In genomic region chr5:60510049-60510448, GRCh38 we compare ENCODE assay signal across 20 cellular contexts.
DNase-seq lines count a peak whose midpoint lies in the region; ATAC-seq and TF ChIP-seq lines count a peak whose summit lies in the region.
"Had no signal": no experiment of that assay in that cellular context is flagged by ENCODE, and none has a peak within 500 bp of the region (broad histone marks: within the 10 kb centered on the region; RNA-seq: fewer than 3 reads in every experiment).

No MANE protein-coding gene starts in this region.

- no peaks in the 10 kb centered on the region for H3K79me1 ChIP-seq in H9 (ENCODE audit: insufficient read depth, low read depth, low read length, poor library complexity, severe bottlenecking)

- H4K91ac ChIP-seq in H9 (ENCODE audit: insufficient read length, low read depth, low read length), result no peak overlapping the region

- no peak for TF ChIP-seq EP300 in transverse colon (IDR thresholded peaks at IDR 0.05; ENCODE audit: low read depth)

- H3K27ac ChIP-seq in H9 (ENCODE audit: insufficient read length, low read depth, low read length), result no peak overlapping the region
- peak overlapping the region; percentile 82 for H3K27ac ChIP-seq in SJCRH30
- H3K27ac ChIP-seq in transverse colon, result peak overlapping the region in 3 of 4 donors; percentile 36 to 47 (median 43)
- H3K27ac ChIP-seq: KMS-11 had no signal

- H3K4me1 ChIP-seq in H9 (ENCODE audit: insufficient read depth, low read length), result no peaks in the 10 kb centered on the region
- H3K4me1 ChIP-seq in SJCRH30, result peaks cover 31% of the 10 kb centered on the region
- H3K4me1 ChIP-seq in transverse colon, result no peaks in the 10 kb centered on the region
- H3K4me1 ChIP-seq: Caco-2 had no signal

- H3K23me2 ChIP-seq in H9 (ENCODE audit: insufficient read length, low read depth, low read length, poor library complexity, severe bottlenecking), result no peaks in the 10 kb centered on the region

- no peak for DNase-seq in H9
- DNase-seq in SJCRH30, result peak; percentile 19 to 51
- no peak for DNase-seq in mesothelial cell of epicardium (ENCODE audit: low spot score in 2 of 2, unreplicated experiment in 2 of 2)
- DNase-seq in transverse colon, result no peak
- no peak for DNase-seq in activated gamma-delta T cell treated with Interleukin-2 at 50 U/mL for 16 hours
- no peak for DNase-seq in activated CD4-positive, alpha-beta T cell treated with anti-CD3 and anti-CD28 coated beads, Interleukin-2, amount 50 U/mL, for 4 hours
- no peak for DNase-seq in UCSD-AML1 (lab: John Stamatoyannopoulos, UW; ENCODE audit: unreplicated experiment)
- DNase-seq: Caco-2; CD4-positive, CD25-positive, alpha-beta regulatory T cell; DMS153; EL; GOT3; NCI-H1105; NCI-H1694 treated with DMSO at 0.1 percent for 48 hours; NCI-H345; RPMI8226; SIG-M5 had no signal

- TF ChIP-seq CTCF in H9 (conservative IDR thresholded peaks at IDR 0.05) (no peak), mesothelial cell of epicardium (IDR thresholded peaks at IDR 0.05; ENCODE audit: unreplicated experiment) (no peak), transverse colon (IDR thresholded peaks at IDR 0.05) (no peak)

- in situ Hi-C loops in transverse colon (cut with MboI; ENCODE audit: low pct_ligation_motif_present in 1 of 4, low pct_unique_long_range_greater_than_20kb in 1 of 4, low sequenced_read_pairs in 3 of 4), result no loop called here

- H3K56ac ChIP-seq in H9 (ENCODE audit: insufficient read length, low read depth, low read length), result no peak overlapping the region

- H2AK5ac ChIP-seq in H9 (ENCODE audit: insufficient read length, low read length), result no peak overlapping the region

- H4K20me1 ChIP-seq in H9 (ENCODE audit: control insufficient read depth, insufficient read depth, insufficient read length), result no peaks in the 10 kb centered on the region

- no peak overlapping the region for H3K4ac ChIP-seq in H9 (ENCODE audit: low read depth, low read length)

- H3K23ac ChIP-seq in H9 (ENCODE audit: insufficient read length, low read depth, low read length), result no peak overlapping the region

- H3K9me3 ChIP-seq in H9 (ENCODE audit: control insufficient read depth, low read depth, low read length) (no peaks in the 10 kb centered on the region), SJCRH30 (replicated peaks) (no peaks in the 10 kb centered on the region), transverse colon (no peaks in the 10 kb centered on the region)
- H3K9me3 ChIP-seq: Caco-2 had no signal

- H3K18ac ChIP-seq in H9 (ENCODE audit: insufficient read length, low read depth, low read length), result no peak overlapping the region

- H3K4me1 Mint-ChIP-seq in H9, result peaks cover 12 to 13% of the 10 kb centered on the region in 2 experiments
- H3K4me1 Mint-ChIP-seq in mesothelial cell of epicardium, result peaks cover 43% of the 10 kb centered on the region
- H3K4me1 Mint-ChIP-seq: CD4-positive, CD25-positive, alpha-beta regulatory T cell had no signal

- H3T11ph ChIP-seq in H9 (ENCODE audit: low read length), result no peak overlapping the region

- no peak overlapping the region for H4K5ac ChIP-seq in H9 (ENCODE audit: insufficient read length, low read depth, low read length)

- H3K27ac Mint-ChIP-seq in H9, result peak overlapping the region in 2 of 3 experiments; percentile 1 to 62; a peak in 2 of 7 replicates
- H3K27ac Mint-ChIP-seq in mesothelial cell of epicardium, result peak overlapping the region; percentile 7
- H3K27ac Mint-ChIP-seq: B cell had no signal

- intact Hi-C loops in transverse colon (cut with DNase I; ENCODE audit: low total_unique reads), result no loop called here

- H3K9me3 Mint-ChIP-seq in H9 (no peaks in the 10 kb centered on the region), mesothelial cell of epicardium (peaks cover 4% of the 10 kb centered on the region)

- H3K27me3 ChIP-seq in H9 (ENCODE audit: insufficient read depth, low read length), result no peaks in the 10 kb centered on the region
- no peaks in the 10 kb centered on the region for H3K27me3 ChIP-seq in SJCRH30
- H3K27me3 ChIP-seq in transverse colon, result no peaks in the 10 kb centered on the region

- no peak overlapping the region for H2BK5ac ChIP-seq in H9 (ENCODE audit: insufficient read length, low read length)

- no peak overlapping the region for H2BK120ac ChIP-seq in H9 (ENCODE audit: low read depth, low read length, poor library complexity, severe bottlenecking)

- no peak overlapping the region for H3K4me2 ChIP-seq in H9 (ENCODE audit: insufficient read depth, insufficient read length, low read length)
- H3K4me2 ChIP-seq: KMS-11 had no signal

- no peaks in the 10 kb centered on the region for H3K36me3 ChIP-seq in SJCRH30
- no peaks in the 10 kb centered on the region for H3K36me3 ChIP-seq in transverse colon

- ATAC-seq in GM19467 (IDR thresholded peaks at IDR 0.05; ENCODE audit: unreplicated experiment), result no peak

- no peak overlapping the region for H3K9ac ChIP-seq in H9 (ENCODE audit: extremely low read depth, insufficient read length, low read length)
- H3K9ac ChIP-seq: KMS-11 had no signal

- H3K36me3 Mint-ChIP-seq in H9 (ENCODE audit: insufficient read depth in 1 of 3, low read depth in 3 of 3) (no peaks in the 10 kb centered on the region), mesothelial cell of epicardium (no peaks in the 10 kb centered on the region)
- H3K36me3 Mint-ChIP-seq: CD4-positive, CD25-positive, alpha-beta regulatory T cell had no signal

- no peaks in the 10 kb centered on the region for H3K79me2 ChIP-seq in H9 (ENCODE audit: insufficient read depth, low read length)

- no peak overlapping the region for H2AFZ ChIP-seq in H9 (ENCODE audit: low read length)

- WGBS in H9 (ENCODE audit: extremely low coverage, insufficient read length, low lambda C conversion rate), result no CpG with 5 or more reads among the region's 3 CpGs
- 77% methylated on average over 3 of the region's 3 CpGs for WGBS in transverse colon (ENCODE audit: low coverage in 1 of 2), 2 donors

- H2BK20ac ChIP-seq in H9 (ENCODE audit: low read depth, low read length, poor library complexity, severe bottlenecking), result no peak overlapping the region

- no peak overlapping the region for H3K14ac ChIP-seq in H9 (ENCODE audit: insufficient read depth, low read length)

- H3K4me3 ChIP-seq in SJCRH30, result peak overlapping the region; percentile 5
- H3K4me3 ChIP-seq in transverse colon, result no peak overlapping the region

- H3K27me3 Mint-ChIP-seq in H9 (ENCODE audit: low read depth) (no peaks in the 10 kb centered on the region), mesothelial cell of epicardium (ENCODE audit: low read depth) (no peaks in the 10 kb centered on the region)
- H3K27me3 Mint-ChIP-seq: B cell had no signal

- TF ChIP-seq POLR2A in transverse colon (IDR thresholded peaks at IDR 0.05), result no peak

- H2BK12ac ChIP-seq in H9 (ENCODE audit: insufficient read length, low read depth, low read length), result no peak overlapping the region

- H4K8ac ChIP-seq in H9 (replicated peaks; ENCODE audit: insufficient read length, low read depth, low read length), result no peak overlapping the region

- H2BK15ac ChIP-seq in H9 (ENCODE audit: low read depth, low read length), result no peak overlapping the region

- no peak overlapping the region for H3K4me3 Mint-ChIP-seq in H9
- H3K4me3 Mint-ChIP-seq in mesothelial cell of epicardium, result no peak overlapping the region
- H3K4me3 Mint-ChIP-seq: B cell; CD4-positive, CD25-positive, alpha-beta regulatory T cell had no signal

Comparison
In these comparisons a context has a peak if more than half of its experiments do, and no peak if none do; other contexts are left out.
1. DNase-seq: peak in SJCRH30 (2 of 2); none in H9 (single experiment), mesothelial cell of epicardium (0 of 2), transverse colon (single experiment), activated gamma-delta T cell treated with Interleukin-2 at 50 U/mL for 16 hours (single experiment), activated CD4-positive, alpha-beta T cell treated with anti-CD3 and anti-CD28 coated beads, Interleukin-2, amount 50 U/mL, for 4 hours (0 of 2) and UCSD-AML1 (single experiment).